ENCODE assay signal across 8 cellular contexts in the genomic region with DNA sequence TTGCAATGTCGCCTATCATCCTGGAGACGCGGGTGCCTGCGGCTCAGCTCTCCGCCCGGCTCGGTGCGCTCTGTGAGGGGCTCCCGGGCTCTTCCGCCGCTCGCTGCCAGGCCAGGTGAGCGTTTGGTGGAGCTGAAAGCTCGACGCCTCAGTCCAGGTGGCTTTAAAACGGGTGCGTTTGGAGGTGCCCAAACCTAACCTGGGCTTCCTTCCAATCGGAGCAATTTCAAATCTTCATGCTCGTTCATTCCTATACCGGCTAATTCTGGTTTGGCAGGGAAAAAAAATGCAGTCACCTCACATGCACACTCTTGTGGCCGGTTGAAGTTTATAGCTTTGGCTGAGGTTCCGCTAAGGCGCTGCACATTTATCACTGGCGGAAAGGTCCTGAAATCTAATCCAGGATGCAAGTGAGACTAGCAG. TPM values are rescaled to one million over a fixed set of nuclear protein-coding genes. Genes with fewer than 3 reads are reported as not detected.
DNase-seq lines count a peak whose midpoint lies in the region; ATAC-seq and TF ChIP-seq lines count a peak whose summit lies in the region.

A gene with protein sequence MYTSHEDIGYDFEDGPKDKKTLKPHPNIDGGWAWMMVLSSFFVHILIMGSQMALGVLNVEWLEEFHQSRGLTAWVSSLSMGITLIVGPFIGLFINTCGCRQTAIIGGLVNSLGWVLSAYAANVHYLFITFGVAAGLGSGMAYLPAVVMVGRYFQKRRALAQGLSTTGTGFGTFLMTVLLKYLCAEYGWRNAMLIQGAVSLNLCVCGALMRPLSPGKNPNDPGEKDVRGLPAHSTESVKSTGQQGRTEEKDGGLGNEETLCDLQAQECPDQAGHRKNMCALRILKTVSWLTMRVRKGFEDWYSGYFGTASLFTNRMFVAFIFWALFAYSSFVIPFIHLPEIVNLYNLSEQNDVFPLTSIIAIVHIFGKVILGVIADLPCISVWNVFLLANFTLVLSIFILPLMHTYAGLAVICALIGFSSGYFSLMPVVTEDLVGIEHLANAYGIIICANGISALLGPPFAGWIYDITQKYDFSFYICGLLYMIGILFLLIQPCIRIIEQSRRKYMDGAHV (minus strand): TSS at position 267 of the 423 bp plus-strand sequence. CDS start 9,572 bp downstream, outside the sequence.

- no peak within 1 kb of the TSS for H3K27ac ChIP-seq in KMS-11

- TF ChIP-seq CTCF in BE2C (IDR thresholded peaks at IDR 0.05; ENCODE audit: low read depth, low read length) (peak; percentile 49), KMS-11 (conservative IDR thresholded peaks at IDR 0.05; ENCODE audit: low read depth, low read length) (no peak), kidney epithelial cell (IDR thresholded peaks at IDR 0.05; ENCODE audit: insufficient read depth, low read length, poor library complexity, severe bottlenecking) (peak; percentile 45)

- ATAC-seq in GM19351 (IDR thresholded peaks at IDR 0.05; ENCODE audit: unreplicated experiment): peak; percentile 22

- no peaks in the 10 kb centered on the region; the same call in 1 of the 2 replicates for H3K4me1 ChIP-seq in BE2C
- H3K4me1 ChIP-seq in KMS-11 (ENCODE audit: low read depth, poor library complexity, severe bottlenecking): peaks cover 2% of the 10 kb centered on the region

- DNase-seq in BE2C: peak; percentile 23
- peak; percentile 56 for DNase-seq in SK-N-DZ (ENCODE audit: low spot score)
- peak; percentile 82 for DNase-seq in cerebellar cortex (ENCODE audit: low spot score)
- DNase-seq in kidney epithelial cell (ENCODE audit: low read depth): no peak
- DNase-seq in stimulated activated CD4-positive, alpha-beta T cell treated with anti-CD3 and anti-CD28 coated beads, Interleukin-15, amount 100 ng/mL, for 24 hours: peak; percentile 27
- DNase-seq in NCI-H146 treated with DMSO at 0.1 percent for 48 hours (lab: John Stamatoyannopoulos, UW; ENCODE audit: unreplicated experiment): no peak

- H3K36me3 ChIP-seq in BE2C (no peaks in the 10 kb centered on the region), KMS-11 (ENCODE audit: insufficient read depth) (no peaks in the 10 kb centered on the region), kidney epithelial cell (ENCODE audit: control insufficient read depth, insufficient read depth, low read length) (no peaks in the 10 kb centered on the region)

- peak within 1 kb of the TSS; percentile 86 for H2AFZ ChIP-seq in KMS-11 (ENCODE audit: low read depth)

- H3K4me3 ChIP-seq in BE2C (ENCODE audit: low read depth, low read length): peak within 1 kb of the TSS; percentile 61
- H3K4me3 ChIP-seq in KMS-11 (IDR thresholded peaks at IDR 0.05; ENCODE audit: insufficient read depth, low read depth, low read length): no peak within 1 kb of the TSS
- H3K4me3 ChIP-seq in kidney epithelial cell (ENCODE audit: low read depth, low read length): peak within 1 kb of the TSS; percentile 63

- H3K9ac ChIP-seq in KMS-11: peak within 1 kb of the TSS; percentile 37; the same call in 1 of the 2 replicates

- H3K79me2 ChIP-seq in KMS-11 (ENCODE audit: insufficient read depth, low read depth): no peaks in the 10 kb centered on the region

- 0 out of 2 replicates have a peak, but pooled peaks cover 2% of the 10 kb centered on the region for H3K9me3 ChIP-seq in BE2C

- peak within 1 kb of the TSS; percentile 80 for H3K4me2 ChIP-seq in KMS-11

- peaks cover 33% of the 10 kb centered on the region for H3K27me3 ChIP-seq in BE2C
- no peaks in the 10 kb centered on the region for H3K27me3 ChIP-seq in KMS-11 (ENCODE audit: insufficient read depth, low read depth)
- no peaks in the 10 kb centered on the region for H3K27me3 ChIP-seq in kidney epithelial cell (ENCODE audit: control insufficient read depth, insufficient read depth, low read length)

- H4K20me1 ChIP-seq in KMS-11 (ENCODE audit: insufficient read depth): no peaks in the 10 kb centered on the region

RNA-seq across cellular contexts. Expression of the gene that starts here (rescaled TPM):
- 4.1 TPM for polyA plus RNA-seq in BE2C (2012; ENCODE audit: insufficient read depth, insufficient read length, low read depth)
- 5.8 and 6.2 TPM in 2 replicates for polyA plus RNA-seq in SK-N-DZ (2014; cell fraction: cytosol; rRNA removed)
- polyA plus RNA-seq in SK-N-DZ (2014; cell fraction: nucleus; rRNA removed): 3.0 and 4.9 TPM in 2 replicates
- total RNA-seq in kidney epithelial cell: 2.0 and 2.8 TPM in 2 replicates

Comparison
In these comparisons a context has a peak if more than half of its experiments do, and no peak if none do; other contexts are left out.
1. DNase-seq: peak in BE2C (single experiment), SK-N-DZ (single experiment), cerebellar cortex (single experiment) and stimulated activated CD4-positive, alpha-beta T cell treated with anti-CD3 and anti-CD28 coated beads, Interleukin-15, amount 100 ng/mL, for 24 hours (single experiment); none in kidney epithelial cell (single experiment) and NCI-H146 treated with DMSO at 0.1 percent for 48 hours (single experiment).